In genomic region chr1:175360016-175360415, GRCh38 we compare ENCODE assay signal across 8 cellular contexts.
"Had no signal": no experiment of that assay in that cellular context is flagged by ENCODE, and none has a peak within 500 bp of the region (broad histone marks: within the 10 kb centered on the region; RNA-seq: fewer than 3 reads in every experiment).

No MANE protein-coding gene starts in this region.

- H3K4me3 ChIP-seq: K562 had no signal

- FAIRE-seq: HepG2, HTR-8/SVneo had no signal

- DNase-seq: IMR-90, KBM-7, KG1 had no signal

- ATAC-seq: HepG2, K562 had no signal

- H3K9ac ChIP-seq: KMS-11 had no signal

- H3K27ac ChIP-seq: HL-60, KMS-11 had no signal

- H3K4me2 ChIP-seq: KMS-11 had no signal
